ENCODE assay signal across 1 cellular context in the genomic region with DNA sequence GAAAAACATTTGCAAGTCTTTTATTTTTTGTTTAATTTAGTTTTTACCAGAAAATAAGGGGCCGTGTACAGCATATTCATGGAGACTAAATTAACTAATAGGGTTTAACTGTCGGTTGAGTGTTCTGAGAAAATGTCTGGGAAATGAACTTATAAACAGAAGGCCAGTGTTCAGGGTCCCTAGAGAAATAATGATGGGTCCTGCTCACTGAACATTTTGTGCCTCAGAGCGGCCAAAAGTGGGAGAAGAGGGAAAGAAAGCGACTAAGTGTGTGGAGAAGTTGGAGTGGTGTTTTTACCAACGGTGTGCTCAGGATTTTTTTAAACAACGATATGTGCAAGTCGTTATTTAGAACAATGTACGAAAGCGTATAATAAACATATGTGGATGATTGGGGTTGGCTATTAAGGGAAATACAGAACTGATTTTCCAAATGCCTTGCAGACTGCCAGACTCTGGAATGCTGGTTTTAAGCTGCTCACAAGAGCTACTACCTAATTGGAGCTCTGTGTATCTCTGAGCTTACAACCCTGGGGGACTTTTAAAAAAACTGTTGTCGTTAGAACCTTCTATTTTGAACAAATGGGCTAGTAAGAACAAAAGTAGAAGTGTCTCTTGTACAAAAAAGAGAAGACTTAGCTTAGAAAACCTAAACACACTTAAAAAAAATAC.
TF ChIP-seq lines count a peak whose summit lies in the region.

No MANE protein-coding gene starts in this region.

TF ChIP-seq in WTC11, 78 proteins besides CTCF, POLR2A, EP300 and RAD21 (continued from another document):
- TF ChIP-seq, protein P1, sequence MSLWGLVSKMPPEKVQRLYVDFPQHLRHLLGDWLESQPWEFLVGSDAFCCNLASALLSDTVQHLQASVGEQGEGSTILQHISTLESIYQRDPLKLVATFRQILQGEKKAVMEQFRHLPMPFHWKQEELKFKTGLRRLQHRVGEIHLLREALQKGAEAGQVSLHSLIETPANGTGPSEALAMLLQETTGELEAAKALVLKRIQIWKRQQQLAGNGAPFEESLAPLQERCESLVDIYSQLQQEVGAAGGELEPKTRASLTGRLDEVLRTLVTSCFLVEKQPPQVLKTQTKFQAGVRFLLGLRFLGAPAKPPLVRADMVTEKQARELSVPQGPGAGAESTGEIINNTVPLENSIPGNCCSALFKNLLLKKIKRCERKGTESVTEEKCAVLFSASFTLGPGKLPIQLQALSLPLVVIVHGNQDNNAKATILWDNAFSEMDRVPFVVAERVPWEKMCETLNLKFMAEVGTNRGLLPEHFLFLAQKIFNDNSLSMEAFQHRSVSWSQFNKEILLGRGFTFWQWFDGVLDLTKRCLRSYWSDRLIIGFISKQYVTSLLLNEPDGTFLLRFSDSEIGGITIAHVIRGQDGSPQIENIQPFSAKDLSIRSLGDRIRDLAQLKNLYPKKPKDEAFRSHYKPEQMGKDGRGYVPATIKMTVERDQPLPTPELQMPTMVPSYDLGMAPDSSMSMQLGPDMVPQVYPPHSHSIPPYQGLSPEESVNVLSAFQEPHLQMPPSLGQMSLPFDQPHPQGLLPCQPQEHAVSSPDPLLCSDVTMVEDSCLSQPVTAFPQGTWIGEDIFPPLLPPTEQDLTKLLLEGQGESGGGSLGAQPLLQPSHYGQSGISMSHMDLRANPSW (CRISPR knock-in tag; conservative IDR thresholded peaks at IDR 0.05; ENCODE audit: low read depth), result no peak
- TF ChIP-seq IRF2 (CRISPR knock-in tag; IDR thresholded peaks at IDR 0.05; ENCODE audit: borderline replicate concordance, low read depth) (no peak), NFE2L1 (CRISPR knock-in tag; IDR thresholded peaks at IDR 0.05) (no peak), ETV6 (CRISPR knock-in tag; IDR thresholded peaks at IDR 0.05) (no peak), ZBTB21 (CRISPR knock-in tag; IDR thresholded peaks at IDR 0.05; ENCODE audit: borderline replicate concordance) (no peak), GTF2I (CRISPR knock-in tag; conservative IDR thresholded peaks at IDR 0.05) (no peak), JUN (CRISPR knock-in tag; IDR thresholded peaks at IDR 0.05) (no peak)
- TF ChIP-seq, protein P2, sequence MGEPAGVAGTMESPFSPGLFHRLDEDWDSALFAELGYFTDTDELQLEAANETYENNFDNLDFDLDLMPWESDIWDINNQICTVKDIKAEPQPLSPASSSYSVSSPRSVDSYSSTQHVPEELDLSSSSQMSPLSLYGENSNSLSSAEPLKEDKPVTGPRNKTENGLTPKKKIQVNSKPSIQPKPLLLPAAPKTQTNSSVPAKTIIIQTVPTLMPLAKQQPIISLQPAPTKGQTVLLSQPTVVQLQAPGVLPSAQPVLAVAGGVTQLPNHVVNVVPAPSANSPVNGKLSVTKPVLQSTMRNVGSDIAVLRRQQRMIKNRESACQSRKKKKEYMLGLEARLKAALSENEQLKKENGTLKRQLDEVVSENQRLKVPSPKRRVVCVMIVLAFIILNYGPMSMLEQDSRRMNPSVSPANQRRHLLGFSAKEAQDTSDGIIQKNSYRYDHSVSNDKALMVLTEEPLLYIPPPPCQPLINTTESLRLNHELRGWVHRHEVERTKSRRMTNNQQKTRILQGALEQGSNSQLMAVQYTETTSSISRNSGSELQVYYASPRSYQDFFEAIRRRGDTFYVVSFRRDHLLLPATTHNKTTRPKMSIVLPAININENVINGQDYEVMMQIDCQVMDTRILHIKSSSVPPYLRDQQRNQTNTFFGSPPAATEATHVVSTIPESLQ (CRISPR knock-in tag; IDR thresholded peaks at IDR 0.05), result no peak
- TF ChIP-seq, protein P3, sequence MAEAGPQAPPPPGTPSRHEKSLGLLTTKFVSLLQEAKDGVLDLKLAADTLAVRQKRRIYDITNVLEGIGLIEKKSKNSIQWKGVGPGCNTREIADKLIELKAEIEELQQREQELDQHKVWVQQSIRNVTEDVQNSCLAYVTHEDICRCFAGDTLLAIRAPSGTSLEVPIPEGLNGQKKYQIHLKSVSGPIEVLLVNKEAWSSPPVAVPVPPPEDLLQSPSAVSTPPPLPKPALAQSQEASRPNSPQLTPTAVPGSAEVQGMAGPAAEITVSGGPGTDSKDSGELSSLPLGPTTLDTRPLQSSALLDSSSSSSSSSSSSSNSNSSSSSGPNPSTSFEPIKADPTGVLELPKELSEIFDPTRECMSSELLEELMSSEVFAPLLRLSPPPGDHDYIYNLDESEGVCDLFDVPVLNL (CRISPR knock-in tag; IDR thresholded peaks at IDR 0.05; ENCODE audit: borderline replicate concordance, low read depth), result no peak
TF ChIP-seq in WTC11: peak in this region for 0.
